Comparison of ENCODE assay signal across 8 cellular contexts in genomic region chr2:6865346-6866238, GRCh38. TPM values are rescaled to one million over a fixed set of nuclear protein-coding genes. Genes with fewer than 3 reads are reported as not detected.
DNase-seq lines count a peak whose midpoint lies in the region; ATAC-seq and TF ChIP-seq lines count a peak whose summit lies in the region.

A gene with protein sequence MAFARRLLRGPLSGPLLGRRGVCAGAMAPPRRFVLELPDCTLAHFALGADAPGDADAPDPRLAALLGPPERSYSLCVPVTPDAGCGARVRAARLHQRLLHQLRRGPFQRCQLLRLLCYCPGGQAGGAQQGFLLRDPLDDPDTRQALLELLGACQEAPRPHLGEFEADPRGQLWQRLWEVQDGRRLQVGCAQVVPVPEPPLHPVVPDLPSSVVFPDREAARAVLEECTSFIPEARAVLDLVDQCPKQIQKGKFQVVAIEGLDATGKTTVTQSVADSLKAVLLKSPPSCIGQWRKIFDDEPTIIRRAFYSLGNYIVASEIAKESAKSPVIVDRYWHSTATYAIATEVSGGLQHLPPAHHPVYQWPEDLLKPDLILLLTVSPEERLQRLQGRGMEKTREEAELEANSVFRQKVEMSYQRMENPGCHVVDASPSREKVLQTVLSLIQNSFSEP (minus strand): TSS chr2:6865907. CDS start chr2:6865696, 211 bp downstream.

- no peaks in the 10 kb centered on the region for H3K36me3 ChIP-seq in CD4-positive, alpha-beta memory T cell (ENCODE audit: insufficient read depth, low read length)

- no peaks in the 10 kb centered on the region for H3K27me3 Mint-ChIP-seq in CD4-positive, alpha-beta memory T cell
- H3K27me3 Mint-ChIP-seq in activated T-cell treated with anti-CD3 and anti-CD28 coated beads, Interleukin-2, amount 50 U/mL, for 72 hours (ENCODE audit: low read depth): peaks cover 5% of the 10 kb centered on the region
- peaks cover 12% of the 10 kb centered on the region for H3K27me3 Mint-ChIP-seq in neural crest cell (ENCODE audit: low read depth)

- CTCF ChIA-PET in CD4-positive, alpha-beta memory T cell (lab: Charles Lee; ENCODE audit: partially characterized antibody): interaction anchor here (1.0 to 6.8 kb wide), 21 partner anchors 13 to 192 kb away, joined by 3 to 116 read pairs (median 4); partner anchors contain the start of gene RSAD2

- peaks cover 12 to 23% (median 17%) of the 10 kb centered on the region in 4 donors for H3K4me1 Mint-ChIP-seq in CD4-positive, alpha-beta memory T cell
- peaks cover 21% of the 10 kb centered on the region for H3K4me1 Mint-ChIP-seq in activated T-cell treated with anti-CD3 and anti-CD28 coated beads, Interleukin-2, amount 50 U/mL, for 72 hours (ENCODE audit: low read depth)
- peaks cover 9% of the 10 kb centered on the region for H3K4me1 Mint-ChIP-seq in neural crest cell

- H3K4me3 Mint-ChIP-seq in CD4-positive, alpha-beta memory T cell: peak within 1 kb of the TSS; percentile 89 to 100 (median 96)
- H3K4me3 Mint-ChIP-seq in activated T-cell treated with anti-CD3 and anti-CD28 coated beads, Interleukin-2, amount 50 U/mL, for 72 hours: peak within 1 kb of the TSS; percentile 89 to 98
- peak within 1 kb of the TSS; percentile 88 for H3K4me3 Mint-ChIP-seq in neural crest cell

- peak within 1 kb of the TSS; percentile 88 to 99 (median 96) for H3K27ac Mint-ChIP-seq in CD4-positive, alpha-beta memory T cell
- H3K27ac Mint-ChIP-seq in activated T-cell treated with anti-CD3 and anti-CD28 coated beads, Interleukin-2, amount 50 U/mL, for 72 hours: peak within 1 kb of the TSS; percentile 88
- H3K27ac Mint-ChIP-seq in neural crest cell (ENCODE audit: unreplicated experiment): no peak within 1 kb of the TSS

- H3K4me1 ChIP-seq in CD4-positive, alpha-beta memory T cell (ENCODE audit: insufficient read depth, low read length): peaks cover 22% of the 10 kb centered on the region

- peak; percentile 48 for TF ChIP-seq CTCF in neural crest cell (conservative IDR thresholded peaks at IDR 0.05)

- peaks cover 0 to 8% (median 3%) of the 10 kb centered on the region in 8 donors for H3K9me3 Mint-ChIP-seq in CD4-positive, alpha-beta memory T cell
- peaks cover 0 to 1% of the 10 kb centered on the region in 2 donors for H3K9me3 Mint-ChIP-seq in activated T-cell treated with anti-CD3 and anti-CD28 coated beads, Interleukin-2, amount 50 U/mL, for 72 hours
- peaks cover 3% of the 10 kb centered on the region for H3K9me3 Mint-ChIP-seq in neural crest cell

- peak; percentile 80 to 87 (median 84) for DNase-seq in CD4-positive, alpha-beta memory T cell
- DNase-seq in OCI-M1 (lab: John Stamatoyannopoulos, UW) (peak; percentile 93), fibroblast of peridontal ligament (ENCODE audit: extremely low read depth) (peak; percentile 28), neural crest cell (ENCODE audit: low read depth, low spot score) (peak; percentile 55), substantia nigra (lab: John Stamatoyannopoulos, UW) (peak in 36 of 49 donors; percentile 4 to 66 (median 34))
- peak; percentile 84 to 90 for DNase-seq in activated T-cell treated with anti-CD3 and anti-CD28 coated beads, Interleukin-2, amount 50 U/mL, for 72 hours

- peaks cover 0 to under 1% of the 10 kb centered on the region in 2 donors for H3K9me3 ChIP-seq in CD4-positive, alpha-beta memory T cell (ENCODE audit: control insufficient read depth in 1 of 2, low read length in 2 of 2)

- peak; percentile 63 for ATAC-seq in GM19043 (IDR thresholded peaks at IDR 0.05; ENCODE audit: low read depth, unreplicated experiment)
- peak; percentile 80 for ATAC-seq in HG03342 (IDR thresholded peaks at IDR 0.05; ENCODE audit: unreplicated experiment)
- ATAC-seq in activated T-cell treated with anti-CD3 and anti-CD28 coated beads, Interleukin-2, amount 50 U/mL, for 72 hours (replicated peaks in 1 of 2): peak; percentile 84 to 87

- intact Hi-C loops in CD4-positive, alpha-beta memory T cell (cut with micrococcal nuclease): loop anchor here (1.0 kb wide), 3 partner anchors 12 to 52 kb away; partner anchors contain the start of genes RNF144A and RSAD2

- POLR2A ChIA-PET in CD4-positive, alpha-beta memory T cell (lab: Charles Lee; ENCODE audit: partially characterized antibody): interaction anchor here (0.7 to 4.1 kb wide), 16 partner anchors 9 to 1817 kb away, joined by 3 to 77 read pairs (median 4); partner anchors contain the start of genes ID2 and RSAD2

- peaks cover 25 to 31% of the 10 kb centered on the region in 2 donors for H3K36me3 Mint-ChIP-seq in CD4-positive, alpha-beta memory T cell
- H3K36me3 Mint-ChIP-seq in activated T-cell treated with anti-CD3 and anti-CD28 coated beads, Interleukin-2, amount 50 U/mL, for 72 hours (ENCODE audit: insufficient read depth in 2 of 2): peaks cover 9 to 18% of the 10 kb centered on the region in 2 donors
- peaks cover 11% of the 10 kb centered on the region for H3K36me3 Mint-ChIP-seq in neural crest cell (ENCODE audit: low read depth)

- peak within 1 kb of the TSS; percentile 41 for H3K27ac ChIP-seq in CD4-positive, alpha-beta memory T cell (ENCODE audit: low read depth, low read length)
- H3K27ac ChIP-seq in substantia nigra (ENCODE audit: low read depth, low read length, poor library complexity, severe bottlenecking): peak within 1 kb of the TSS; percentile 21

- peak within 1 kb of the TSS; percentile 88 to 95 for H3K4me3 ChIP-seq in CD4-positive, alpha-beta memory T cell (ENCODE audit: low read length in 2 of 2)

- H3K27me3 ChIP-seq in CD4-positive, alpha-beta memory T cell (ENCODE audit: insufficient read depth, low read length): no peaks in the 10 kb centered on the region

RNA-seq across cellular contexts. Expression of the gene that starts here (rescaled TPM):
- total RNA-seq in CD4-positive, alpha-beta memory T cell: 1 to 10 TPM; 3.5 to 4.1 TPM
- 1 to 10 TPM; 6.3 to 9.7 TPM for polyA plus RNA-seq in CD4-positive, alpha-beta memory T cell
- 10 to 100 TPM in 1 of 2 donors, 1 to 10 TPM in 1; 5.7 to 10.6 TPM for total RNA-seq in activated T-cell treated with anti-CD3 and anti-CD28 coated beads, Interleukin-2, amount 50 U/mL, for 72 hours
- 2.2 and 3.3 TPM in 2 replicates for total RNA-seq in neural crest cell

Comparison
In these comparisons a context has a peak if more than half of its experiments do, and no peak if none do; other contexts are left out.
1. Peak in every context shown above with its lines: DNase-seq, ATAC-seq, H3K4me3 ChIP-seq and H3K27ac ChIP-seq.
2. DNase-seq: peak in every context shown above with its lines; median percentile 93 in OCI-M1; 87 in activated T-cell treated with anti-CD3 and anti-CD28 coated beads, Interleukin-2, amount 50 U/mL, for 72 hours; 84 in CD4-positive, alpha-beta memory T cell; 55 in neural crest cell; 34 in substantia nigra; 28 in fibroblast of peridontal ligament.